8 cellular contexts compared by ENCODE assay signal in the genomic region with DNA sequence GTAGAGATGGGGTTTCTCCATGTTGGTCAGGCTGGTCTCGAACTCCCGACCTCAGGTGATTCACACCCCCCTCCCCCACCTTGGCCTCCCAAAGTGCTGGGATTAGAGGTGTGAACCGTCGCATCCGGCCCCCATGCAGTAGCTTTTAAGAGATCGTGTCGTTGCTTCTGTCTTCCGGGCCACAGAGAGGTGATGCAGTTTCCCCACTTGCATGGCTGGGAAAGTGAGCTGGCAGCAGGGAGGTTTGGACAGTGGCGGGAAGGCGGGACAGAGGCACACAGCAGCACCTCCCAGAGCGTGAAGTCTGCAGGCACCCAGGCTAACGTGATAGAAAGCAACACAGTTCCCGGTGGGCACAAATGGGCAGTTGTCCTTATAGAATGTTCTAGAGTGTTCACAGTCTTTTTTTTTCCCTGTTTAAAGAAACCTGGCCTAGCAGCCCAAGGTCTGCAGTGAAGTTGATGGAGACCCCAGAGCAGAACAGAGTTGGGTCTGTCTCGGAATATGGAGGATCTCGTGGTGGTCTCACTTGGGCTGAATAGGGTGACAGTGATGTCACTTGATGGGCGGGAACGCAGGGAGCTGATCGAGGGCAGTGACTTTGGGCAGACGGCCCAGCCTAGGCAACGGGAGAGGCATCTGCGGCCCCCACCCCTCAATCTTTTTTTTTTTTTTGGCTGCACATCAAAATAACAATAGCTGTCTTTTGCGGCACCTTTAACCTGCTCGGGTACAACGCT. TPM values are rescaled to one million over a fixed set of nuclear protein-coding genes. Genes with fewer than 3 reads are reported as not detected.
DNase-seq lines count a peak whose midpoint lies in the region; TF ChIP-seq lines count a peak whose summit lies in the region.

No MANE protein-coding gene starts in this region.

- H3K18ac ChIP-seq in neuronal stem cell (ENCODE audit: low read length), result no peak overlapping the region

- H2BK15ac ChIP-seq in neuronal stem cell (ENCODE audit: low read length), result no peak overlapping the region

- H2BK120ac ChIP-seq in neuronal stem cell (ENCODE audit: low read depth, low read length), result no peak overlapping the region

- peak overlapping the region; percentile 94 to 100 (median 100) for H3K4me3 Mint-ChIP-seq in CD4-positive, alpha-beta memory T cell
- peak overlapping the region in 1 of 5 experiments; percentile 28 for H3K4me3 Mint-ChIP-seq in brain

- no peak overlapping the region for H2BK12ac ChIP-seq in neuronal stem cell (ENCODE audit: low read length)

- no CpG with 5 or more reads among the region's 24 CpGs for WGBS in neuronal stem cell (ENCODE audit: extremely low coverage in 2 of 2, insufficient read length in 2 of 2, insufficient replicate concordance in 1 of 2), 2 donors

- H3K9me3 ChIP-seq in CD4-positive, alpha-beta memory T cell (ENCODE audit: control insufficient read depth in 1 of 2, low read length in 2 of 2), result no peaks in the 10 kb centered on the region
- H3K9me3 ChIP-seq in SJSA1 (replicated peaks) (peaks cover 3% of the 10 kb centered on the region; the same call in 1 of the 2 replicates), neuronal stem cell (replicated peaks in 1 of 2; ENCODE audit: control insufficient read depth in 2 of 2, insufficient read depth in 1 of 2, low read depth in 1 of 2, low read length in 2 of 2) (no peaks in the 10 kb centered on the region)

- peak in 2 of 5 donors; percentile 15 to 60 for DNase-seq in CD4-positive, alpha-beta memory T cell
- DNase-seq in SJSA1 (ENCODE audit: low read depth in 1 of 2, low spot score in 2 of 2) (no peak), neuronal stem cell (ENCODE audit: low spot score) (no peak), NCI-H526 (lab: John Stamatoyannopoulos, UW) (no peak), HuH-7.5 (ENCODE audit: low spot score) (no peak), NCI-H187 treated with DMSO at 0.1 percent for 48 hours (lab: John Stamatoyannopoulos, UW) (no peak), NCI-H345 (lab: John Stamatoyannopoulos, UW) (no peak)

- H3K27ac Mint-ChIP-seq in CD4-positive, alpha-beta memory T cell, result peak overlapping the region; percentile 93 to 100 (median 98)
- peak overlapping the region; percentile 12 to 87 (median 83) for H3K27ac Mint-ChIP-seq in brain

- POLR2A ChIA-PET in CD4-positive, alpha-beta memory T cell (lab: Charles Lee; ENCODE audit: partially characterized antibody), result interaction anchor here (0.8 to 7.4 kb wide), 7 partner anchors 8 to 123 kb away, joined by 3 to 113 read pairs (median 4); partner anchors contain the start of genes FEM1A, KDM4B and PLIN3

- no peak overlapping the region for H3K4me2 ChIP-seq in neuronal stem cell (ENCODE audit: insufficient read depth, low read length, poor library complexity, severe bottlenecking)

- peak overlapping the region; percentile 7 for H3K9ac ChIP-seq in neuronal stem cell (ENCODE audit: low read depth, low read length, poor library complexity)

- peaks cover 32 to 69% (median 49%) of the 10 kb centered on the region in 4 donors for H3K4me1 Mint-ChIP-seq in CD4-positive, alpha-beta memory T cell
- peaks cover 46% of the 10 kb centered on the region for H3K4me1 Mint-ChIP-seq in brain

- peaks cover 72% of the 10 kb centered on the region for H3K4me1 ChIP-seq in CD4-positive, alpha-beta memory T cell (ENCODE audit: insufficient read depth, low read length)
- peaks cover 54% of the 10 kb centered on the region for H3K4me1 ChIP-seq in SJSA1 (replicated peaks)
- H3K4me1 ChIP-seq in neuronal stem cell (ENCODE audit: control insufficient read depth in 2 of 2, insufficient read depth in 1 of 2, low read depth in 1 of 2, low read length in 2 of 2), result peaks cover 11 to 12% of the 10 kb centered on the region in 2 donors

- peak overlapping the region; percentile 62 for H3K27ac ChIP-seq in CD4-positive, alpha-beta memory T cell (ENCODE audit: low read depth, low read length)
- H3K27ac ChIP-seq in SJSA1 (peak overlapping the region; percentile 59), neuronal stem cell (replicated peaks; ENCODE audit: low read length) (no peak overlapping the region)

- H4K91ac ChIP-seq in neuronal stem cell (ENCODE audit: low read depth, low read length, poor library complexity), result no peak overlapping the region

- no peak overlapping the region for H3K14ac ChIP-seq in neuronal stem cell (ENCODE audit: low read length)

- H3K4me3 ChIP-seq in CD4-positive, alpha-beta memory T cell (ENCODE audit: low read length in 2 of 2), result peak overlapping the region; percentile 53 to 55
- H3K4me3 ChIP-seq in SJSA1 (no peak overlapping the region), neuronal stem cell (ENCODE audit: low read length in 2 of 2) (no peak overlapping the region)

- H3K4ac ChIP-seq in neuronal stem cell (ENCODE audit: low read length), result no peak overlapping the region

- H4K8ac ChIP-seq in neuronal stem cell (ENCODE audit: low read depth, low read length), result no peak overlapping the region

- no peaks in the 10 kb centered on the region for H3K27me3 Mint-ChIP-seq in CD4-positive, alpha-beta memory T cell
- peaks cover 4% of the 10 kb centered on the region for H3K27me3 Mint-ChIP-seq in brain

- H2AK5ac ChIP-seq in neuronal stem cell (ENCODE audit: low read depth, low read length), result no peak overlapping the region

- no peaks in the 10 kb centered on the region for H3K36me3 ChIP-seq in CD4-positive, alpha-beta memory T cell (ENCODE audit: insufficient read depth, low read length)
- H3K36me3 ChIP-seq in SJSA1 (peaks cover 94% of the 10 kb centered on the region), neuronal stem cell (replicated peaks in 1 of 2; ENCODE audit: control insufficient read depth in 2 of 2, insufficient read depth in 2 of 2, low read length in 2 of 2) (peaks cover 39 to 76% of the 10 kb centered on the region in 2 donors)

- no peak for TF ChIP-seq CTCF in brain (conservative IDR thresholded peaks at IDR 0.05)

- no peak overlapping the region for H2AFZ ChIP-seq in neuronal stem cell (ENCODE audit: low read length)

- CTCF ChIA-PET in CD4-positive, alpha-beta memory T cell (lab: Charles Lee; ENCODE audit: partially characterized antibody), result interaction anchor here (1.2 to 6.8 kb wide), 9 partner anchors 43 to 123 kb away, joined by 3 to 225 read pairs (median 5); partner anchors contain the start of genes FEM1A, KDM4B and PLIN3

- intact Hi-C loops in CD4-positive, alpha-beta memory T cell (cut with micrococcal nuclease), result no loop called here

- H3K9me3 Mint-ChIP-seq in CD4-positive, alpha-beta memory T cell, result no peaks in the 10 kb centered on the region
- no peaks in the 10 kb centered on the region for H3K9me3 Mint-ChIP-seq in brain

- no peaks in the 10 kb centered on the region for H3K27me3 ChIP-seq in CD4-positive, alpha-beta memory T cell (ENCODE audit: insufficient read depth, low read length)
- no peaks in the 10 kb centered on the region for H3K27me3 ChIP-seq in SJSA1 (replicated peaks)
- H3K27me3 ChIP-seq in neuronal stem cell (ENCODE audit: control insufficient read depth in 3 of 3, insufficient read depth in 3 of 3, low read depth in 1 of 3, low read length in 3 of 3), result no peaks in the 10 kb centered on the region

- no peak overlapping the region for H3K23ac ChIP-seq in neuronal stem cell (ENCODE audit: low read depth, low read length, poor library complexity)

- peaks cover 10% of the 10 kb centered on the region for H3K79me1 ChIP-seq in neuronal stem cell (ENCODE audit: low read depth, low read length)

- no peak overlapping the region for H2BK5ac ChIP-seq in neuronal stem cell (ENCODE audit: low read length)

- peaks cover 0 to 5% of the 10 kb centered on the region in 2 donors for H3K36me3 Mint-ChIP-seq in CD4-positive, alpha-beta memory T cell
- peaks cover 12% of the 10 kb centered on the region for H3K36me3 Mint-ChIP-seq in brain

RNA-seq across cellular contexts. Expression of gene UHRF1, which starts 4.9 kb away (rescaled TPM):
- under 1 TPM; 0.11 to 0.15 TPM for total RNA-seq in CD4-positive, alpha-beta memory T cell
- polyA plus RNA-seq in CD4-positive, alpha-beta memory T cell, result under 1 TPM in 1 of 2 donors, not detected in 1; 0.22 TPM
- 65.8 and 85.8 TPM in 2 replicates for total RNA-seq in SJSA1 (2014; rRNA removed; shearing (Covaris generic))
- 25.6 TPM for polyA plus RNA-seq in brain (ENCODE audit: insufficient read depth, low read depth, low replicate concordance)
- polyA plus RNA-seq in neuronal stem cell (2013, experiment 1 of 2), result 49.0 TPM
- polyA plus RNA-seq in neuronal stem cell (2013, experiment 2 of 2), result 51.0 TPM

RNA-seq across cellular contexts. Expression of gene ARRDC5, which starts 11.5 kb away (rescaled TPM):
- 10 to 100 TPM in 1 of 2 experiments, 1 to 10 TPM in 1; 9.1 to 13.2 TPM for total RNA-seq in CD4-positive, alpha-beta memory T cell
- polyA plus RNA-seq in CD4-positive, alpha-beta memory T cell, result 1 to 10 TPM in 1 of 2 donors, under 1 TPM in 1; 0.52 to 1.4 TPM
- not detected in 2 replicates for total RNA-seq in SJSA1 (2014; rRNA removed; shearing (Covaris generic))
- not detected for polyA plus RNA-seq in brain (ENCODE audit: insufficient read depth, low read depth, low replicate concordance)
- not detected for polyA plus RNA-seq in neuronal stem cell (2013, experiment 1 of 2)
- polyA plus RNA-seq in neuronal stem cell (2013, experiment 2 of 2), result not detected

RNA-seq across cellular contexts. Expression of gene PLIN3, which starts 46.7 kb away (rescaled TPM):
- 10 to 100 TPM; 16.0 to 18.2 TPM for total RNA-seq in CD4-positive, alpha-beta memory T cell
- 10 to 100 TPM; 30.1 to 50.1 TPM for polyA plus RNA-seq in CD4-positive, alpha-beta memory T cell
- total RNA-seq in SJSA1 (2014; rRNA removed; shearing (Covaris generic)), result 178 and 210 TPM in 2 replicates
- polyA plus RNA-seq in brain (ENCODE audit: insufficient read depth, low read depth, low replicate concordance), result 35.0 TPM
- 47.6 TPM for polyA plus RNA-seq in neuronal stem cell (2013, experiment 1 of 2)
- 49.5 TPM for polyA plus RNA-seq in neuronal stem cell (2013, experiment 2 of 2)

RNA-seq across cellular contexts. Expression of gene KDM4B, which starts 54.7 kb away (rescaled TPM):
- total RNA-seq in CD4-positive, alpha-beta memory T cell, result 10 to 100 TPM; 47.9 to 50.4 TPM
- polyA plus RNA-seq in CD4-positive, alpha-beta memory T cell, result 10 to 100 TPM in 1 of 2 donors, 1 to 10 TPM in 1; 3.2 to 11.9 TPM
- 9.1 and 12.8 TPM in 2 replicates for total RNA-seq in SJSA1 (2014; rRNA removed; shearing (Covaris generic))
- polyA plus RNA-seq in brain (ENCODE audit: insufficient read depth, low read depth, low replicate concordance), result 41.0 TPM
- 17.8 TPM for polyA plus RNA-seq in neuronal stem cell (2013, experiment 1 of 2)
- 18.4 TPM for polyA plus RNA-seq in neuronal stem cell (2013, experiment 2 of 2)

Comparison
In these comparisons a context has a peak if more than half of its experiments do, and no peak if none do; other contexts are left out.
1. H3K4me3 ChIP-seq: peak in CD4-positive, alpha-beta memory T cell (2 of 2); none in SJSA1 (single experiment) and neuronal stem cell (0 of 2).
2. RNA of gene UHRF1, which starts 4.9 kb away (total RNA-seq): 65.8 to 85.8 TPM in SJSA1; 0.11 to 0.15 TPM in CD4-positive, alpha-beta memory T cell; every median in the first group is over 10 times any median in the second.
3. RNA of gene ARRDC5, which starts 11.5 kb away (total RNA-seq): 9.1 to 13.2 TPM in CD4-positive, alpha-beta memory T cell; not detected in SJSA1; every median in the first group is over 10 times any median in the second.